ENCODE assay signal across 23 cellular contexts in genomic region chr6:160111812-160112211, GRCh38. TPM values are rescaled to one million over a fixed set of nuclear protein-coding genes. Genes with fewer than 3 reads are reported as not detected.
"Had no signal": no experiment of that assay in that cellular context is flagged by ENCODE, and none has a peak within 500 bp of the region (broad histone marks: within the 10 kb centered on the region; RNA-seq: fewer than 3 reads in every experiment).

No MANE protein-coding gene starts in this region.

- H3K27me3 Mint-ChIP-seq: activated T-cell treated with anti-CD3 and anti-CD28 coated beads, Interleukin-2, amount 50 U/mL, for 24 hours; brain; effector memory CD8-positive, alpha-beta T cell; naive B cell had no signal

- H3K9me3 Mint-ChIP-seq: activated T-cell treated with anti-CD3 and anti-CD28 coated beads, Interleukin-2, amount 50 U/mL, for 24 hours; activated T-helper 2 cell treated with anti-CD3 and anti-CD28 coated beads, Interferon-gamma antibody, Interleukin-2, Interleukin-4, amounts not matched to agents 10 μg/mL and 5 μg/mL and 100 μg/mL, durations not matched to agents 14 hours and 24 hours and 36 hours; effector memory CD8-positive, alpha-beta T cell; naive B cell had no signal

- H3K27ac ChIP-seq: parathyroid adenoma, vagina had no signal

- ATAC-seq: activated CD8-positive, alpha-beta T cell treated with anti-CD3 and anti-CD28 coated beads, Interleukin-2, amount 10 ng/mL, durations not matched to agents 7 days and 5 days; effector memory CD8-positive, alpha-beta T cell; left ventricle myocardium superior; mucosa of descending colon; stimulated activated naive CD8-positive, alpha-beta T cell treated with anti-CD3 and anti-CD28 coated beads, Interleukin-15, Interleukin-2, amounts not matched to agents 100 U/mL and 50 U/mL, for 24 hours had no signal

- H3K9ac ChIP-seq: parathyroid adenoma had no signal

- H3K9me3 ChIP-seq: mucosa of descending colon, vagina had no signal

- H3K4me3 ChIP-seq: mucosa of descending colon, vagina had no signal

- DNase-seq: activated CD4-positive, alpha-beta T cell treated with anti-CD3 and anti-CD28 coated beads for 48 hours; activated CD4-positive, CD25-positive, alpha-beta regulatory T cell; activated CD8-positive, alpha-beta T cell treated with anti-CD3 and anti-CD28 coated beads, Interleukin-2, amount 10 ng/mL, durations not matched to agents 7 days and 5 days; activated naive CD4-positive, alpha-beta T cell treated with Interleukin-2 at 50 U/mL for 16 hours; activated T-cell treated with anti-CD3 and anti-CD28 coated beads, Interleukin-2, amount 50 U/mL, for 24 hours; anterior cingulate cortex; caudate nucleus; effector memory CD8-positive, alpha-beta T cell; kidney glomerular epithelial cell; left ventricle myocardium superior; mucosa of descending colon; naive B cell; stimulated activated CD4-positive, alpha-beta T cell treated with anti-CD3 and anti-CD28 coated beads, Interleukin-2, amount 100 ng/mL, for 24 hours; stimulated activated naive CD8-positive, alpha-beta T cell treated with anti-CD3 and anti-CD28 coated beads, Interleukin-15, Interleukin-2, amounts not matched to agents 100 U/mL and 50 U/mL, for 24 hours; substantia nigra; T-helper 1 cell; T-helper 9 cell; trophoblast cell had no signal

- H3K27me3 ChIP-seq: vagina had no signal

- H3K27ac Mint-ChIP-seq: activated CD8-positive, alpha-beta T cell treated with anti-CD3 and anti-CD28 coated beads, Interleukin-2, amount 10 ng/mL, durations not matched to agents 7 days and 5 days; activated T-cell treated with anti-CD3 and anti-CD28 coated beads, Interleukin-2, amount 50 U/mL, for 24 hours; activated T-helper 2 cell treated with anti-CD3 and anti-CD28 coated beads, Interferon-gamma antibody, Interleukin-2, Interleukin-4, amounts not matched to agents 10 μg/mL and 5 μg/mL and 100 μg/mL, durations not matched to agents 14 hours and 24 hours and 36 hours had no signal

- H3K4me1 ChIP-seq: parathyroid adenoma, vagina had no signal

- H3K36me3 ChIP-seq: vagina had no signal

- H3K4me3 Mint-ChIP-seq: activated CD8-positive, alpha-beta T cell treated with anti-CD3 and anti-CD28 coated beads, Interleukin-2, amount 10 ng/mL, durations not matched to agents 7 days and 5 days; activated T-cell treated with anti-CD3 and anti-CD28 coated beads, Interleukin-2, amount 50 U/mL, for 24 hours; brain; effector memory CD8-positive, alpha-beta T cell; naive B cell had no signal

RNA-seq across cellular contexts. Expression of gene SLC22A1, which starts 9.8 kb away (rescaled TPM):
- total RNA-seq: dermis microvascular lymphatic vessel endothelial cell had no signal
